ENCODE assay signal across 15 cellular contexts in the genomic region with DNA sequence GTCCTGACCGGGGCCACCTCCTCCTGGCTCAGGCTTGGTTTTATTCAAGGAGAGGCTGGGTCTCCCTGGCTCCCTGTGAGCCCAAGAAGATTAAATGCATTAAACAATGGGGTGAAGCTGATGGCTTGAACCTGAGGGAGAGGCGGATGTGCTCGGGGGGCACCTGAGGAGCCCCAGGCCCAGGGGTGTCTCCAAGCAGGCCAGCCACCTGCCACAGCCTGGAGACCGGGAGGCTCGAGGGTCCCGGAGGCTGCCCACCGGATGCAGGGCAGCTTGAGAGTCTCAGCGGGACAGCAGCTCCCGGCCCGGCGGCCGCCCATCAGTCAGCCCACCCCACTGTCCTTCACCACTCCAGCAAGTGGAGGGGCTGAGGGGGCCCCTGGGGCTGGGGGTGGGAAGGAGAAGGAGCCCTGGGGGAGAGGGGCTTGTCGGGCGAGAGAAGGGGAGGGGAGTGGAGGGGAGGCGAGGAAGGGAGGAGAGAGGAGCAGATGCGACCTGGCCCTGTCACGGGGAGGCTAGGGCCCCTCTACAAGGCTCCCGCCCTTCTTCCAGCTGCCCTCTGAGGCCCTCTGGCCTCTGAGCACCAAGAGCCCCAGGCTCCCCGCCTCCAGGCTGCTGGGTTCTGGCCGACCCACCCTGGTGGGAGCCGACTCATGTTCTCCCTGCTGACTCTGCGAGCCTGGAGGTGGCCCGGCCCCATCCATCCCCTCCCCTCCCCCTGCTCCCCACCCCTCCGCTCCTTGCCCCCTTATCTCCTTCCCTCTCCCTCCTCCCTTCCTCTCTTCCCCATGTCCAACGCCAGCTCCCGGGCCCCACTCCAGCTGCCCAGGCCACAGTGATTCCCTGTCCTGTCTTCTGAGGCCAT. TPM values are rescaled to one million over a fixed set of nuclear protein-coding genes. Genes with fewer than 3 reads are reported as not detected.
DNase-seq lines count a peak whose midpoint lies in the region; ATAC-seq lines count a peak whose summit lies in the region.
"Had no signal": no experiment of that assay in that cellular context is flagged by ENCODE, and none has a peak within 500 bp of the region (broad histone marks: within the 10 kb centered on the region; RNA-seq: fewer than 3 reads in every experiment).

No MANE protein-coding gene starts in this region.

- no peaks in the 10 kb centered on the region for H3K27me3 Mint-ChIP-seq in activated naive CD8-positive, alpha-beta T cell treated with anti-CD3 and anti-CD28 coated beads for 36 hours
- H3K27me3 Mint-ChIP-seq in natural killer cell treated with Interleukin-12 subunit alpha and Interleukin-12 subunit beta and Interleukin-15 and Interleukin-18, amount 100 ng/mL, for 72 hours, result no peaks in the 10 kb centered on the region

- H3K9me3 Mint-ChIP-seq in activated naive CD8-positive, alpha-beta T cell treated with anti-CD3 and anti-CD28 coated beads for 36 hours, result peaks cover 4% of the 10 kb centered on the region
- H3K9me3 Mint-ChIP-seq in natural killer cell treated with Interleukin-12 subunit alpha and Interleukin-12 subunit beta and Interleukin-15 and Interleukin-18, amount 100 ng/mL, for 72 hours, result no peaks in the 10 kb centered on the region
- H3K9me3 Mint-ChIP-seq: H9 had no signal

- H3K4me3 Mint-ChIP-seq in activated naive CD8-positive, alpha-beta T cell treated with anti-CD3 and anti-CD28 coated beads for 36 hours, result peak overlapping the region; percentile 2
- H3K4me3 Mint-ChIP-seq in natural killer cell treated with Interleukin-12 subunit alpha and Interleukin-12 subunit beta and Interleukin-15 and Interleukin-18, amount 100 ng/mL, for 72 hours, result peak overlapping the region; percentile 67
- H3K4me3 Mint-ChIP-seq: H9 had no signal

- no peak overlapping the region for H3K4me3 ChIP-seq in H7 (ENCODE audit: insufficient read depth, low read depth, low read length)
- H3K4me3 ChIP-seq: thoracic aorta had no signal

- DNase-seq in activated T-cell treated with anti-CD3 and anti-CD28 coated beads, Interleukin-2, amount 50 U/mL, for 1 hour, result peak; percentile 25
- DNase-seq in activated T-cell treated with anti-CD3 and anti-CD28 coated beads for 4 hours (no peak), H7 (peak; percentile 73), pons (ENCODE audit: low spot score) (no peak)
- DNase-seq in activated naive CD8-positive, alpha-beta T cell treated with anti-CD3 and anti-CD28 coated beads for 36 hours, result peak; percentile 11
- no peak for DNase-seq in natural killer cell treated with Interleukin-12 subunit alpha and Interleukin-12 subunit beta and Interleukin-15 and Interleukin-18, amount 100 ng/mL, for 72 hours (ENCODE audit: low spot score)
- DNase-seq: H9, mesenchymal stem cell, NCI-H2029 treated with DMSO at 0.1 percent for 48 hours had no signal

- peaks cover 65% of the 10 kb centered on the region for H3K4me1 Mint-ChIP-seq in activated naive CD8-positive, alpha-beta T cell treated with anti-CD3 and anti-CD28 coated beads for 36 hours
- H3K4me1 Mint-ChIP-seq in natural killer cell treated with Interleukin-12 subunit alpha and Interleukin-12 subunit beta and Interleukin-15 and Interleukin-18, amount 100 ng/mL, for 72 hours (ENCODE audit: low read depth in 2 of 2), result peaks cover 62 to 68% of the 10 kb centered on the region in 2 donors

- no peaks in the 10 kb centered on the region for H3K36me3 ChIP-seq in H7 (replicated peaks; ENCODE audit: control insufficient read depth, insufficient read depth, low read length)
- H3K36me3 ChIP-seq: thoracic aorta had no signal

- H3K27ac Mint-ChIP-seq in activated naive CD8-positive, alpha-beta T cell treated with anti-CD3 and anti-CD28 coated beads for 36 hours, result peak overlapping the region; percentile 48
- H3K27ac Mint-ChIP-seq in natural killer cell treated with Interleukin-12 subunit alpha and Interleukin-12 subunit beta and Interleukin-15 and Interleukin-18, amount 100 ng/mL, for 72 hours, result peak overlapping the region; percentile 35 to 88
- H3K27ac Mint-ChIP-seq: H9 had no signal

- no peaks in the 10 kb centered on the region for H3K27me3 ChIP-seq in H7 (ENCODE audit: control insufficient read depth, insufficient read depth, low read length)

- ATAC-seq in natural killer cell treated with Interleukin-12 subunit alpha and Interleukin-12 subunit beta and Interleukin-15 and Interleukin-18, amount 100 ng/mL, for 72 hours, result no peak
- no peak for ATAC-seq in GM19455 (IDR thresholded peaks at IDR 0.05; ENCODE audit: unreplicated experiment)
- no peak for ATAC-seq in GM19397 (IDR thresholded peaks at IDR 0.05; ENCODE audit: unreplicated experiment)

- peaks cover 3% of the 10 kb centered on the region for H3K36me3 Mint-ChIP-seq in activated naive CD8-positive, alpha-beta T cell treated with anti-CD3 and anti-CD28 coated beads for 36 hours
- H3K36me3 Mint-ChIP-seq in natural killer cell treated with Interleukin-12 subunit alpha and Interleukin-12 subunit beta and Interleukin-15 and Interleukin-18, amount 100 ng/mL, for 72 hours, result no peaks in the 10 kb centered on the region

RNA-seq across cellular contexts. Expression of a gene that starts 13.2 kb away (rescaled TPM):
- 0.38 and 1.7 TPM in 2 replicates for total RNA-seq in H7 (2014; rRNA removed; shearing (Covaris generic))
- total RNA-seq in activated naive CD8-positive, alpha-beta T cell treated with anti-CD3 and anti-CD28 coated beads for 36 hours, result 100 to 1,000 TPM; 291 to 293 TPM
- 10 to 100 TPM; 61.8 to 73.6 TPM for total RNA-seq in natural killer cell treated with Interleukin-12 subunit alpha and Interleukin-12 subunit beta and Interleukin-15 and Interleukin-18, amount 100 ng/mL, for 72 hours
- total RNA-seq: dermis microvascular lymphatic vessel endothelial cell, osteoblast had no signal

RNA-seq across cellular contexts. Expression of a gene that starts 29.4 kb away (rescaled TPM):
- 0.44 and 0.94 TPM in 2 replicates for total RNA-seq in H7 (2014; rRNA removed; shearing (Covaris generic))
- total RNA-seq in activated naive CD8-positive, alpha-beta T cell treated with anti-CD3 and anti-CD28 coated beads for 36 hours, result under 1 TPM; 0.72 to 0.74 TPM
- total RNA-seq in natural killer cell treated with Interleukin-12 subunit alpha and Interleukin-12 subunit beta and Interleukin-15 and Interleukin-18, amount 100 ng/mL, for 72 hours, result under 1 TPM in 1 of 2 donors, not detected in 1; 0.56 TPM

RNA-seq across cellular contexts. Expression of a gene that starts 30.7 kb away (rescaled TPM):
- 31.7 and 37.3 TPM in 2 replicates for total RNA-seq in H7 (2014; rRNA removed; shearing (Covaris generic))
- total RNA-seq in activated naive CD8-positive, alpha-beta T cell treated with anti-CD3 and anti-CD28 coated beads for 36 hours, result 100 to 1,000 TPM; 110 to 115 TPM
- total RNA-seq in natural killer cell treated with Interleukin-12 subunit alpha and Interleukin-12 subunit beta and Interleukin-15 and Interleukin-18, amount 100 ng/mL, for 72 hours, result 100 to 1,000 TPM; 160 to 215 TPM

RNA-seq across cellular contexts. Expression of a gene that starts 54.9 kb away (rescaled TPM):
- 1.1 and 1.9 TPM in 2 replicates for total RNA-seq in H7 (2014; rRNA removed; shearing (Covaris generic))
- total RNA-seq in activated naive CD8-positive, alpha-beta T cell treated with anti-CD3 and anti-CD28 coated beads for 36 hours, result under 1 TPM; 0.10 to 0.23 TPM
- total RNA-seq in natural killer cell treated with Interleukin-12 subunit alpha and Interleukin-12 subunit beta and Interleukin-15 and Interleukin-18, amount 100 ng/mL, for 72 hours, result not detected
- total RNA-seq: astrocyte, dermis microvascular lymphatic vessel endothelial cell, thoracic aorta had no signal

Comparison
In these comparisons a context has a peak if more than half of its experiments do, and no peak if none do; other contexts are left out.
1. DNase-seq: peak in activated T-cell treated with anti-CD3 and anti-CD28 coated beads, Interleukin-2, amount 50 U/mL, for 1 hour (single experiment), H7 (single experiment) and activated naive CD8-positive, alpha-beta T cell treated with anti-CD3 and anti-CD28 coated beads for 36 hours (single experiment); none in activated T-cell treated with anti-CD3 and anti-CD28 coated beads for 4 hours (single experiment), natural killer cell treated with Interleukin-12 subunit alpha and Interleukin-12 subunit beta and Interleukin-15 and Interleukin-18, amount 100 ng/mL, for 72 hours (single experiment) and pons (single experiment).
2. RNA of a gene that starts 13.2 kb away (total RNA-seq): 291 to 293 TPM in activated naive CD8-positive, alpha-beta T cell treated with anti-CD3 and anti-CD28 coated beads for 36 hours and 61.8 to 73.6 TPM in natural killer cell treated with Interleukin-12 subunit alpha and Interleukin-12 subunit beta and Interleukin-15 and Interleukin-18, amount 100 ng/mL, for 72 hours; 0.38 to 1.7 TPM in H7; every median in the first group is over 10 times any median in the second.